In the genomic region with DNA sequence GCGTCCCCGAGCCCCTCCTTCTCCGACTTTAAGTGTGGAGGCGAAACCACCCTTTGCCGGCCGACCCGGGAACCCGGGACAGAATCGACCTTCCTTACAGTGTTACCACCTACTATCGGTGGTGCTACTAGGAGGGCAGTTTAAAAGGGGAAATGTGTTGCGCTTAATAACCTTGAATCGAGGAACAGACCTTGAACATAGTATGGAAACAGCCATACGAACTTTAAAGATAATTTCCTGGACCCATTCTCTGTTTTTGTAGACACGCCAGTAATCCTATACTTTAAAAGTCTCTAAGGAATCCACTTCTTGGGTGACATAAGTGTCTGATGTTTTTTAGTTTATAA, we compare ENCODE assay signal across 1 cellular context.
TF ChIP-seq lines count a peak whose summit lies in the region.

No MANE protein-coding gene starts in this region.

TF ChIP-seq in K562, 482 proteins besides CTCF, POLR2A, EP300 and RAD21 (continued from another document):
- TF ChIP-seq, protein P1, sequence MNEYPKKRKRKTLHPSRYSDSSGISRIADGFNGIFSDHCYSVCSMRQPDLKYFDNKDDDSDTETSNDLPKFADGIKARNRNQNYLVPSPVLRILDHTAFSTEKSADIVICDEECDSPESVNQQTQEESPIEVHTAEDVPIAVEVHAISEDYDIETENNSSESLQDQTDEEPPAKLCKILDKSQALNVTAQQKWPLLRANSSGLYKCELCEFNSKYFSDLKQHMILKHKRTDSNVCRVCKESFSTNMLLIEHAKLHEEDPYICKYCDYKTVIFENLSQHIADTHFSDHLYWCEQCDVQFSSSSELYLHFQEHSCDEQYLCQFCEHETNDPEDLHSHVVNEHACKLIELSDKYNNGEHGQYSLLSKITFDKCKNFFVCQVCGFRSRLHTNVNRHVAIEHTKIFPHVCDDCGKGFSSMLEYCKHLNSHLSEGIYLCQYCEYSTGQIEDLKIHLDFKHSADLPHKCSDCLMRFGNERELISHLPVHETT (CRISPR knock-in tag; conservative IDR thresholded peaks at IDR 0.05 in 1 of 2, IDR thresholded peaks at IDR 0.05 in 1 of 2): 0 out of 4 replicates have a peak, but pooled peaks of 1 of the 2 experiments have one; percentile 4
- TF ChIP-seq FOXM1 (IDR thresholded peaks at IDR 0.05; ENCODE audit: low read depth) (no peak), FOXM1 (CRISPR knock-in tag; IDR thresholded peaks at IDR 0.05; ENCODE audit: low read depth) (no peak), ZBTB7A (IDR thresholded peaks at IDR 0.05; ENCODE audit: borderline replicate concordance, control insufficient read depth, low read depth, low read length) (no peak), MAZ (CRISPR knock-in tag; conservative IDR thresholded peaks at IDR 0.05 in 1 of 2, IDR thresholded peaks at IDR 0.05 in 1 of 2) (no peak), ESRRA (IDR thresholded peaks at IDR 0.05; ENCODE audit: borderline replicate concordance, low read depth) (0 out of 2 replicates have a peak, but pooled peaks have one; percentile 46), BMI1 (IDR thresholded peaks at IDR 0.05; ENCODE audit: low read length) (peak; percentile 85; the same call in 1 of the 2 replicates), HNRNPL (IDR thresholded peaks at IDR 0.05; ENCODE audit: low read depth, low read length) (no peak), ZBTB8A (IDR thresholded peaks at IDR 0.05; ENCODE audit: partially characterized antibody) (no peak), SIN3A (IDR thresholded peaks at IDR 0.05; ENCODE audit: borderline replicate concordance in 2 of 2, control insufficient read depth in 1 of 2, low read depth in 2 of 2, low read length in 2 of 2) (peak; percentile 97 to 99; a peak in 3 of 4 replicates), ELF1 (tag; IDR thresholded peaks at IDR 0.05) (peak; percentile 53), ZNF354B (CRISPR knock-in tag; IDR thresholded peaks at IDR 0.05) (no peak), HDAC1 (IDR thresholded peaks at IDR 0.05) (peak in 1 of 2 experiments; percentile 97; a peak in 2 of 4 replicates), THRAP3 (IDR thresholded peaks at IDR 0.05; ENCODE audit: borderline replicate concordance) (no peak), FIP1L1 (IDR thresholded peaks at IDR 0.05; ENCODE audit: low read depth, low read length, poor library complexity, severe bottlenecking) (no peak), CBX5 (IDR thresholded peaks at IDR 0.05; ENCODE audit: borderline replicate concordance, low read depth) (no peak), SAP30 (IDR thresholded peaks at IDR 0.05; ENCODE audit: borderline replicate concordance, insufficient read depth, low read depth, low read length, poor library complexity, severe bottlenecking) (peak; percentile 99), HMG20A (CRISPR knock-in tag; conservative IDR thresholded peaks at IDR 0.05) (no peak), JUN (IDR thresholded peaks at IDR 0.05; ENCODE audit: borderline replicate concordance, low read depth, low read length) (no peak), JUN (CRISPR knock-in tag; IDR thresholded peaks at IDR 0.05; ENCODE audit: borderline replicate concordance) (no peak), RFX7 (CRISPR knock-in tag; IDR thresholded peaks at IDR 0.05) (no peak), XRCC3 (IDR thresholded peaks at IDR 0.05) (no peak)
- TF ChIP-seq, protein P2, sequence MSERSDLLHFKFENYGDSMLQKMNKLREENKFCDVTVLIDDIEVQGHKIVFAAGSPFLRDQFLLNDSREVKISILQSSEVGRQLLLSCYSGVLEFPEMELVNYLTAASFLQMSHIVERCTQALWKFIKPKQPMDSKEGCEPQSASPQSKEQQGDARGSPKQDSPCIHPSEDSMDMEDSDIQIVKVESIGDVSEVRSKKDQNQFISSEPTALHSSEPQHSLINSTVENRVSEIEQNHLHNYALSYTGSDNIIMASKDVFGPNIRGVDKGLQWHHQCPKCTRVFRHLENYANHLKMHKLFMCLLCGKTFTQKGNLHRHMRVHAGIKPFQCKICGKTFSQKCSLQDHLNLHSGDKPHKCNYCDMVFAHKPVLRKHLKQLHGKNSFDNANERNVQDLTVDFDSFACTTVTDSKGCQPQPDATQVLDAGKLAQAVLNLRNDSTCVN (CRISPR knock-in tag; IDR thresholded peaks at IDR 0.05): no peak
- TF ChIP-seq, protein P3, sequence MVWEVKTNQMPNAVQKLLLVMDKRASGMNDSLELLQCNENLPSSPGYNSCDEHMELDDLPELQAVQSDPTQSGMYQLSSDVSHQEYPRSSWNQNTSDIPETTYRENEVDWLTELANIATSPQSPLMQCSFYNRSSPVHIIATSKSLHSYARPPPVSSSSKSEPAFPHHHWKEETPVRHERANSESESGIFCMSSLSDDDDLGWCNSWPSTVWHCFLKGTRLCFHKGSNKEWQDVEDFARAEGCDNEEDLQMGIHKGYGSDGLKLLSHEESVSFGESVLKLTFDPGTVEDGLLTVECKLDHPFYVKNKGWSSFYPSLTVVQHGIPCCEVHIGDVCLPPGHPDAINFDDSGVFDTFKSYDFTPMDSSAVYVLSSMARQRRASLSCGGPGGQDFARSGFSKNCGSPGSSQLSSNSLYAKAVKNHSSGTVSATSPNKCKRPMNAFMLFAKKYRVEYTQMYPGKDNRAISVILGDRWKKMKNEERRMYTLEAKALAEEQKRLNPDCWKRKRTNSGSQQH (CRISPR knock-in tag; IDR thresholded peaks at IDR 0.05): no peak
- TF ChIP-seq, protein P4, sequence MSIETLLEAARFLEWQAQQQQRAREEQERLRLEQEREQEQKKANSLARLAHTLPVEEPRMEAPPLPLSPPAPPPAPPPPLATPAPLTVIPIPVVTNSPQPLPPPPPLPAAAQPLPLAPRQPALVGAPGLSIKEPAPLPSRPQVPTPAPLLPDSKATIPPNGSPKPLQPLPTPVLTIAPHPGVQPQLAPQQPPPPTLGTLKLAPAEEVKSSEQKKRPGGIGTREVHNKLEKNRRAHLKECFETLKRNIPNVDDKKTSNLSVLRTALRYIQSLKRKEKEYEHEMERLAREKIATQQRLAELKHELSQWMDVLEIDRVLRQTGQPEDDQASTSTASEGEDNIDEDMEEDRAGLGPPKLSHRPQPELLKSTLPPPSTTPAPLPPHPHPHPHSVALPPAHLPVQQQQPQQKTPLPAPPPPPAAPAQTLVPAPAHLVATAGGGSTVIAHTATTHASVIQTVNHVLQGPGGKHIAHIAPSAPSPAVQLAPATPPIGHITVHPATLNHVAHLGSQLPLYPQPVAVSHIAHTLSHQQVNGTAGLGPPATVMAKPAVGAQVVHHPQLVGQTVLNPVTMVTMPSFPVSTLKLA (conservative IDR thresholded peaks at IDR 0.05): peak in 1 of 2 experiments; percentile 7; a peak in 2 of 4 replicates
- TF ChIP-seq, protein P5, sequence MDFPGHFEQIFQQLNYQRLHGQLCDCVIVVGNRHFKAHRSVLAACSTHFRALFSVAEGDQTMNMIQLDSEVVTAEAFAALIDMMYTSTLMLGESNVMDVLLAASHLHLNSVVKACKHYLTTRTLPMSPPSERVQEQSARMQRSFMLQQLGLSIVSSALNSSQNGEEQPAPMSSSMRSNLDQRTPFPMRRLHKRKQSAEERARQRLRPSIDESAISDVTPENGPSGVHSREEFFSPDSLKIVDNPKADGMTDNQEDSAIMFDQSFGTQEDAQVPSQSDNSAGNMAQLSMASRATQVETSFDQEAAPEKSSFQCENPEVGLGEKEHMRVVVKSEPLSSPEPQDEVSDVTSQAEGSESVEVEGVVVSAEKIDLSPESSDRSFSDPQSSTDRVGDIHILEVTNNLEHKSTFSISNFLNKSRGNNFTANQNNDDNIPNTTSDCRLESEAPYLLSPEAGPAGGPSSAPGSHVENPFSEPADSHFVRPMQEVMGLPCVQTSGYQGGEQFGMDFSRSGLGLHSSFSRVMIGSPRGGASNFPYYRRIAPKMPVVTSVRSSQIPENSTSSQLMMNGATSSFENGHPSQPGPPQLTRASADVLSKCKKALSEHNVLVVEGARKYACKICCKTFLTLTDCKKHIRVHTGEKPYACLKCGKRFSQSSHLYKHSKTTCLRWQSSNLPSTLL (IDR thresholded peaks at IDR 0.05): no peak
- TF ChIP-seq, protein P6, sequence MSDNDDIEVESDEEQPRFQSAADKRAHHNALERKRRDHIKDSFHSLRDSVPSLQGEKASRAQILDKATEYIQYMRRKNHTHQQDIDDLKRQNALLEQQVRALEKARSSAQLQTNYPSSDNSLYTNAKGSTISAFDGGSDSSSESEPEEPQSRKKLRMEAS (CRISPR knock-in tag; IDR thresholded peaks at IDR 0.05): 0 out of 2 replicates have a peak, but pooled peaks have one; percentile 0
- TF ChIP-seq, protein P7, sequence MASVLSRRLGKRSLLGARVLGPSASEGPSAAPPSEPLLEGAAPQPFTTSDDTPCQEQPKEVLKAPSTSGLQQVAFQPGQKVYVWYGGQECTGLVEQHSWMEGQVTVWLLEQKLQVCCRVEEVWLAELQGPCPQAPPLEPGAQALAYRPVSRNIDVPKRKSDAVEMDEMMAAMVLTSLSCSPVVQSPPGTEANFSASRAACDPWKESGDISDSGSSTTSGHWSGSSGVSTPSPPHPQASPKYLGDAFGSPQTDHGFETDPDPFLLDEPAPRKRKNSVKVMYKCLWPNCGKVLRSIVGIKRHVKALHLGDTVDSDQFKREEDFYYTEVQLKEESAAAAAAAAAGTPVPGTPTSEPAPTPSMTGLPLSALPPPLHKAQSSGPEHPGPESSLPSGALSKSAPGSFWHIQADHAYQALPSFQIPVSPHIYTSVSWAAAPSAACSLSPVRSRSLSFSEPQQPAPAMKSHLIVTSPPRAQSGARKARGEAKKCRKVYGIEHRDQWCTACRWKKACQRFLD (CRISPR knock-in tag; IDR thresholded peaks at IDR 0.05): peak; percentile 62; the same call in 1 of the 2 replicates
- TF ChIP-seq, protein P8, sequence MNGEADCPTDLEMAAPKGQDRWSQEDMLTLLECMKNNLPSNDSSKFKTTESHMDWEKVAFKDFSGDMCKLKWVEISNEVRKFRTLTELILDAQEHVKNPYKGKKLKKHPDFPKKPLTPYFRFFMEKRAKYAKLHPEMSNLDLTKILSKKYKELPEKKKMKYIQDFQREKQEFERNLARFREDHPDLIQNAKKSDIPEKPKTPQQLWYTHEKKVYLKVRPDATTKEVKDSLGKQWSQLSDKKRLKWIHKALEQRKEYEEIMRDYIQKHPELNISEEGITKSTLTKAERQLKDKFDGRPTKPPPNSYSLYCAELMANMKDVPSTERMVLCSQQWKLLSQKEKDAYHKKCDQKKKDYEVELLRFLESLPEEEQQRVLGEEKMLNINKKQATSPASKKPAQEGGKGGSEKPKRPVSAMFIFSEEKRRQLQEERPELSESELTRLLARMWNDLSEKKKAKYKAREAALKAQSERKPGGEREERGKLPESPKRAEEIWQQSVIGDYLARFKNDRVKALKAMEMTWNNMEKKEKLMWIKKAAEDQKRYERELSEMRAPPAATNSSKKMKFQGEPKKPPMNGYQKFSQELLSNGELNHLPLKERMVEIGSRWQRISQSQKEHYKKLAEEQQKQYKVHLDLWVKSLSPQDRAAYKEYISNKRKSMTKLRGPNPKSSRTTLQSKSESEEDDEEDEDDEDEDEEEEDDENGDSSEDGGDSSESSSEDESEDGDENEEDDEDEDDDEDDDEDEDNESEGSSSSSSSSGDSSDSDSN (IDR thresholded peaks at IDR 0.05; ENCODE audit: borderline replicate concordance in 1 of 2, low read depth in 2 of 2, low read length in 2 of 2): 0 out of 4 replicates have a peak, but pooled peaks of 1 of the 2 experiments have one; percentile 23
- TF ChIP-seq, protein P9, sequence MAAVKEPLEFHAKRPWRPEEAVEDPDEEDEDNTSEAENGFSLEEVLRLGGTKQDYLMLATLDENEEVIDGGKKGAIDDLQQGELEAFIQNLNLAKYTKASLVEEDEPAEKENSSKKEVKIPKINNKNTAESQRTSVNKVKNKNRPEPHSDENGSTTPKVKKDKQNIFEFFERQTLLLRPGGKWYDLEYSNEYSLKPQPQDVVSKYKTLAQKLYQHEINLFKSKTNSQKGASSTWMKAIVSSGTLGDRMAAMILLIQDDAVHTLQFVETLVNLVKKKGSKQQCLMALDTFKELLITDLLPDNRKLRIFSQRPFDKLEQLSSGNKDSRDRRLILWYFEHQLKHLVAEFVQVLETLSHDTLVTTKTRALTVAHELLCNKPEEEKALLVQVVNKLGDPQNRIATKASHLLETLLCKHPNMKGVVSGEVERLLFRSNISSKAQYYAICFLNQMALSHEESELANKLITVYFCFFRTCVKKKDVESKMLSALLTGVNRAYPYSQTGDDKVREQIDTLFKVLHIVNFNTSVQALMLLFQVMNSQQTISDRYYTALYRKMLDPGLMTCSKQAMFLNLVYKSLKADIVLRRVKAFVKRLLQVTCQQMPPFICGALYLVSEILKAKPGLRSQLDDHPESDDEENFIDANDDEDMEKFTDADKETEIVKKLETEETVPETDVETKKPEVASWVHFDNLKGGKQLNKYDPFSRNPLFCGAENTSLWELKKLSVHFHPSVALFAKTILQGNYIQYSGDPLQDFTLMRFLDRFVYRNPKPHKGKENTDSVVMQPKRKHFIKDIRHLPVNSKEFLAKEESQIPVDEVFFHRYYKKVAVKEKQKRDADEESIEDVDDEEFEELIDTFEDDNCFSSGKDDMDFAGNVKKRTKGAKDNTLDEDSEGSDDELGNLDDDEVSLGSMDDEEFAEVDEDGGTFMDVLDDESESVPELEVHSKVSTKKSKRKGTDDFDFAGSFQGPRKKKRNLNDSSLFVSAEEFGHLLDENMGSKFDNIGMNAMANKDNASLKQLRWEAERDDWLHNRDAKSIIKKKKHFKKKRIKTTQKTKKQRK (IDR thresholded peaks at IDR 0.05; ENCODE audit: borderline replicate concordance, low read depth, low read length): no peak
